In the genomic region with DNA sequence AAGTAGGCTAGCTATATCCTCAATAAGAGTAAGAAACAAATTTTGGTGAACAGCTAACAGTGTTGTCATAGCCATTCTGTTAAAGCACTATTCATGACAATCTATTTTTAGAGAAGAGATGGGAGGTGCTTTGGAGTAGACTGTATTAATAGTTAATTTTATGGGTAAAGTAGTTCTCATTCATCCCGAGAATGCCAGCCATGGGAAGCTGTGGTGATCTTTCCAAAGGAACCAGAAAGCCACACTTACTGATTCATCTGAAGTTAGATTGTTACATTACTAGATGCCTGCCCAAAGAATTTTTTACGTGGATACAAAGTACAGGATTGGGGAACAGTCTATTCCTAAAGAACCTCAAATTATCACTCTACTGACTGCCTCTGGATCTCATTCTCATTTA, we compare ENCODE assay signal across 6 cellular contexts.
"Had no signal": no experiment of that assay in that cellular context is flagged by ENCODE, and none has a peak within 500 bp of the region (broad histone marks: within the 10 kb centered on the region; RNA-seq: fewer than 3 reads in every experiment).

No MANE protein-coding gene starts in this region.

- H3K27ac ChIP-seq: HL-60 had no signal

- ATAC-seq: GM23338, HepG2 had no signal

- DNase-seq: H9, HCEC 1CT, HFFc6 had no signal

- H3K4me3 ChIP-seq: GM23338 had no signal
